8 cellular contexts compared by ENCODE assay signal in genomic region chr1:68625636-68626035, GRCh38.
"Had no signal": no experiment of that assay in that cellular context is flagged by ENCODE, and none has a peak within 500 bp of the region (broad histone marks: within the 10 kb centered on the region; RNA-seq: fewer than 3 reads in every experiment).

No MANE protein-coding gene starts in this region.

- H3K27ac ChIP-seq: GM23248 had no signal

- ATAC-seq: GM23338, HCT116 had no signal

- DNase-seq: GM23248, GOT3, H7, H9, HCEC 1CT, HFFc6 had no signal
